Comparison of ENCODE assay signal across 8 cellular contexts in genomic region chr1:89987170-89987819, GRCh38. TPM values are rescaled to one million over a fixed set of nuclear protein-coding genes. Genes with fewer than 3 reads are reported as not detected.
DNase-seq lines count a peak whose midpoint lies in the region; ATAC-seq and TF ChIP-seq lines count a peak whose summit lies in the region.

No MANE protein-coding gene starts in this region.

- H3F3A ChIP-seq in GM23248 (ENCODE audit: insufficient read depth), result no peaks in the 10 kb centered on the region

- ATAC-seq in Panc1 (peak; percentile 95), GM19023 (IDR thresholded peaks at IDR 0.05; ENCODE audit: unreplicated experiment) (no peak)

- H3K9ac ChIP-seq in GM23248, result no peak overlapping the region

- H3K9me3 ChIP-seq in GM23248 (ENCODE audit: low read depth) (no peaks in the 10 kb centered on the region), Panc1 (ENCODE audit: control insufficient read depth, insufficient read depth, low read depth, low read length) (no peaks in the 10 kb centered on the region)

- 0% methylated on average over 3 of the region's 3 CpGs for WGBS in GM23248 (ENCODE audit: low coverage in 1 of 2, low lambda C conversion rate in 2 of 2, missing lambda C conversion rate in 2 of 2), 2 experiments

- no peaks in the 10 kb centered on the region for H3K9me3 Mint-ChIP-seq in activated naive CD8-positive, alpha-beta T cell treated with anti-CD3 and anti-CD28 coated beads for 36 hours
- peaks cover 10% of the 10 kb centered on the region for H3K9me3 Mint-ChIP-seq in glutamatergic neuron (ENCODE audit: unreplicated experiment)
- peaks cover 3% of the 10 kb centered on the region for H3K9me3 Mint-ChIP-seq in progenitor cell of endocrine pancreas (ENCODE audit: low read depth)

- no peak overlapping the region for H3K4me3 Mint-ChIP-seq in activated naive CD8-positive, alpha-beta T cell treated with anti-CD3 and anti-CD28 coated beads for 36 hours
- H3K4me3 Mint-ChIP-seq in glutamatergic neuron (ENCODE audit: unreplicated experiment) (no peak overlapping the region), progenitor cell of endocrine pancreas (ENCODE audit: low read depth) (no peak overlapping the region)

- H4K20me1 ChIP-seq in GM23248 (ENCODE audit: insufficient read depth), result no peaks in the 10 kb centered on the region

- POLR2A ChIA-PET in Panc1 (lab: Charles Lee), result no interaction called here

- in situ Hi-C loops in GM23248 (cut with MboI) (loop anchor here (5.0 to 25.0 kb wide), 2 partner anchors 180 to 350 kb away; partner anchors contain the start of gene LRRC8C), Panc1 (cut with HindIII; ENCODE audit: low pct_unique_long_range_greater_than_20kb, low sequenced_read_pairs) (no loop called here)

- BruUV-seq in Panc1 (replicated peaks; lab: Mats Ljungman, UMichigan), result no TSS peak

- intact Hi-C loops in Panc1 (cut with micrococcal nuclease; ENCODE audit: unreplicated experiment), result loop anchor here (1.0 to 5.0 kb wide), 4 partner anchors 145 to 360 kb away; no protein-coding TSS in a partner anchor

- TF ChIP-seq CTCF in LNCAP (IDR thresholded peaks at IDR 0.05) (peak; percentile 84), Panc1 (IDR thresholded peaks at IDR 0.05) (peak; percentile 83), glutamatergic neuron (IDR thresholded peaks at IDR 0.05; ENCODE audit: partially characterized antibody, unreplicated experiment) (peak; percentile 88), progenitor cell of endocrine pancreas (IDR thresholded peaks at IDR 0.05; ENCODE audit: unreplicated experiment) (peak; percentile 90)

- no peaks in the 10 kb centered on the region for H3K36me3 ChIP-seq in GM23248 (ENCODE audit: low read depth)
- H3K36me3 ChIP-seq in Panc1 (ENCODE audit: control insufficient read depth, insufficient read depth, low read length), result no peaks in the 10 kb centered on the region

- H3K27ac ChIP-seq in GM23248 (no peak overlapping the region), Panc1 (ENCODE audit: low read length) (no peak overlapping the region)

- no peak overlapping the region for H3K4me2 ChIP-seq in GM23248 (ENCODE audit: unreplicated experiment)

- no peaks in the 10 kb centered on the region for H3K27me3 Mint-ChIP-seq in activated naive CD8-positive, alpha-beta T cell treated with anti-CD3 and anti-CD28 coated beads for 36 hours
- H3K27me3 Mint-ChIP-seq in glutamatergic neuron (ENCODE audit: unreplicated experiment) (peaks cover 4% of the 10 kb centered on the region), progenitor cell of endocrine pancreas (no peaks in the 10 kb centered on the region)

- no peaks in the 10 kb centered on the region for H3K4me1 Mint-ChIP-seq in activated naive CD8-positive, alpha-beta T cell treated with anti-CD3 and anti-CD28 coated beads for 36 hours
- H3K4me1 Mint-ChIP-seq in glutamatergic neuron (ENCODE audit: low read depth, unreplicated experiment) (peaks cover 59% of the 10 kb centered on the region), progenitor cell of endocrine pancreas (ENCODE audit: low read depth) (peaks cover 7% of the 10 kb centered on the region)

- peak; percentile 80 for DNase-seq in ELR (ENCODE audit: low read depth)
- peak; percentile 81 for DNase-seq in GM23248
- DNase-seq in Panc1 (ENCODE audit: low read depth, low spot score), result peak; percentile 78
- DNase-seq in activated naive CD8-positive, alpha-beta T cell treated with anti-CD3 and anti-CD28 coated beads for 36 hours, result peak; percentile 36
- no peak for DNase-seq in glutamatergic neuron
- DNase-seq in progenitor cell of endocrine pancreas (ENCODE audit: low spot score, unreplicated experiment), result no peak

- no peaks in the 10 kb centered on the region for H3K9me2 ChIP-seq in GM23248 (ENCODE audit: insufficient read depth)

- H3K4me3 ChIP-seq in GM23248 (no peak overlapping the region), Panc1 (ENCODE audit: low read depth in 2 of 2, low read length in 2 of 2) (no peak overlapping the region)

- H3K4me1 ChIP-seq in GM23248 (ENCODE audit: insufficient read depth), result no peaks in the 10 kb centered on the region
- no peaks in the 10 kb centered on the region for H3K4me1 ChIP-seq in Panc1 (ENCODE audit: control insufficient read depth, insufficient read depth, low read length)

- H2AFZ ChIP-seq in GM23248, result no peak overlapping the region

- H3K27me3 ChIP-seq in GM23248 (replicated peaks; ENCODE audit: insufficient read depth), result no peaks in the 10 kb centered on the region
- H3K27me3 ChIP-seq in Panc1 (ENCODE audit: control insufficient read depth, insufficient read depth, low read length), result no peaks in the 10 kb centered on the region

- H3K27ac Mint-ChIP-seq in activated naive CD8-positive, alpha-beta T cell treated with anti-CD3 and anti-CD28 coated beads for 36 hours, result no peak overlapping the region
- H3K27ac Mint-ChIP-seq in glutamatergic neuron (ENCODE audit: unreplicated experiment), result peak overlapping the region; percentile 48
- no peak overlapping the region for H3K27ac Mint-ChIP-seq in progenitor cell of endocrine pancreas

- CTCF ChIA-PET in Panc1 (lab: Charles Lee), result interaction anchor here (0.7 to 0.9 kb wide), 3 partner anchors 144 to 182 kb away, joined by 3 to 6 read pairs (median 3); no protein-coding TSS in a partner anchor

- no peaks in the 10 kb centered on the region for H3K79me2 ChIP-seq in GM23248 (ENCODE audit: insufficient read depth)

- H3K36me3 Mint-ChIP-seq in activated naive CD8-positive, alpha-beta T cell treated with anti-CD3 and anti-CD28 coated beads for 36 hours, result no peaks in the 10 kb centered on the region
- H3K36me3 Mint-ChIP-seq in glutamatergic neuron (ENCODE audit: unreplicated experiment) (no peaks in the 10 kb centered on the region), progenitor cell of endocrine pancreas (ENCODE audit: insufficient read depth) (no peaks in the 10 kb centered on the region)

RNA-seq across cellular contexts. Expression of gene ZNF326, which starts 7.6 kb away (rescaled TPM):
- total RNA-seq in GM23248 (2014; rRNA removed; shearing (Covaris generic)), result 5.2 and 5.6 TPM in 2 replicates
- 17.2 and 17.7 TPM in 2 replicates for polyA plus RNA-seq in GM23248 (2016; fragmentation: Nextera tagmentation; extraction: Ambion mirVana)
- total RNA-seq in Panc1 (2021; ENCODE audit: unreplicated experiment) (19.7 TPM), glutamatergic neuron (ENCODE audit: unreplicated experiment) (57.8 TPM), progenitor cell of endocrine pancreas (67.2 and 70.9 TPM in 2 replicates)
- 9.1 TPM for polyA plus RNA-seq in Panc1 (2012; ENCODE audit: insufficient read length)
- total RNA-seq in activated naive CD8-positive, alpha-beta T cell treated with anti-CD3 and anti-CD28 coated beads for 36 hours, result 10 to 100 TPM; 26.8 to 28.1 TPM

Comparison
In these comparisons a context has a peak if more than half of its experiments do, and no peak if none do; other contexts are left out.
1. DNase-seq: peak in ELR (single experiment), GM23248 (single experiment), Panc1 (single experiment) and activated naive CD8-positive, alpha-beta T cell treated with anti-CD3 and anti-CD28 coated beads for 36 hours (single experiment); none in glutamatergic neuron (single experiment) and progenitor cell of endocrine pancreas (single experiment).
2. Peak in every context shown above with its lines, with median percentiles within 50 percentile points of each other: CTCF ChIP-seq.